Comparison of ENCODE assay signal across 10 cellular contexts in the genomic region with DNA sequence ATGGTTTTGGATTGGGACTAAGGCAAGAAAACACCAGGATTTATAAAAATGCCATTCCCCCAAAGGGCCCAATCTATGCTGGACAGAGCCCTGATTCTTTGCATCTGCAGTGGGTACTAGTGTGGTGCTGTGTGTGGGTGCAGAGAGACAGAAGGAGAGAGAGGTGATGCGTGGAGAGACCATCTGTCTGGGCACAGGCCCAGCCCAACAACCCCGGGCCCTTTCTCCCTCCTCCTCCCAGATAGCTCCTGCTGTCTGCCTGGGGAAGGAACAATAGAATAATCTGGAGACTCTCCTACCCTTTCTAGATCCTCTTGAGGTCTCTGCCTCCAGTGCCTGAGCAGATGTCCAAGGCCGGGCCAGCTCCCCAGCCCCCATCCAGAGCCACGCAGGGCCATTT. TPM values are rescaled to one million over a fixed set of nuclear protein-coding genes. Genes with fewer than 3 reads are reported as not detected.
A peak's percentile ranks its signal among the peaks of the same experiment; 100 is the strongest.
DNase-seq lines count a peak whose midpoint lies in the region; ATAC-seq and TF ChIP-seq lines count a peak whose summit lies in the region.
"Had no signal": no experiment of that assay in that cellular context is flagged by ENCODE, and none has a peak within 500 bp of the region (broad histone marks: within the 10 kb centered on the region; RNA-seq: fewer than 3 reads in every experiment).

No MANE protein-coding gene starts in this region.

- TF ChIP-seq EP300 in gastroesophageal sphincter (IDR thresholded peaks at IDR 0.05) = no peak

- no peak overlapping the region for H3K4me3 ChIP-seq in gastroesophageal sphincter
- H3K4me3 ChIP-seq: colonic mucosa had no signal

- 20% methylated on average over 2 of the region's 4 CpGs; no CpG with 5 or more reads in 1 of the 2 donors for WGBS in gastroesophageal sphincter (ENCODE audit: low coverage in 1 of 2), 2 donors

- peaks cover 0 to 25% of the 10 kb centered on the region in 2 donors for H3K36me3 ChIP-seq in gastroesophageal sphincter
- H3K36me3 ChIP-seq: colonic mucosa had no signal

- peak overlapping the region; percentile 9 to 85 (median 82) for H3K27ac ChIP-seq in gastroesophageal sphincter
- H3K27ac ChIP-seq: colonic mucosa had no signal

- peaks cover 7 to 49% (median 25%) of the 10 kb centered on the region in 3 donors for H3K4me1 ChIP-seq in gastroesophageal sphincter
- H3K4me1 ChIP-seq: colonic mucosa had no signal

- TF ChIP-seq POLR2A in gastroesophageal sphincter (IDR thresholded peaks at IDR 0.05) (no peak), GM18505 (IDR thresholded peaks at IDR 0.05; ENCODE audit: borderline replicate concordance, extremely low read depth, insufficient read depth, insufficient read length) (no peak)

- peak; percentile 75 for DNase-seq in DMS79 treated with DMSO at 0.1 percent for 48 hours (lab: John Stamatoyannopoulos, UW)
- DNase-seq in NCI-H345 (lab: John Stamatoyannopoulos, UW) = peak; percentile 49
- peak; percentile 65 for DNase-seq in pons (ENCODE audit: low spot score)
- DNase-seq in epidermal melanocyte (ENCODE audit: insufficient read length, low spot score) = no peak
- no peak for DNase-seq in activated CD4-positive, CD25-positive, alpha-beta regulatory T cell (lab: John Stamatoyannopoulos, UW)
- DNase-seq in NCI-H1436 treated with DMSO at 0.1 percent for 48 hours (lab: John Stamatoyannopoulos, UW) = no peak
- DNase-seq: activated effector memory CD4-positive, alpha-beta T cell treated with Interleukin-2 at 50 U/mL for 16 hours; colonic mucosa had no signal

- H3K27me3 ChIP-seq in gastroesophageal sphincter = no peaks in the 10 kb centered on the region
- H3K27me3 ChIP-seq: colonic mucosa had no signal

- no peaks in the 10 kb centered on the region for H3K9me3 ChIP-seq in gastroesophageal sphincter
- H3K9me3 ChIP-seq: colonic mucosa had no signal

- ATAC-seq in gastroesophageal sphincter (no peak), GM18505 (IDR thresholded peaks at IDR 0.05; ENCODE audit: unreplicated experiment) (no peak)

- no peak for TF ChIP-seq CTCF in gastroesophageal sphincter (IDR thresholded peaks at IDR 0.05)

RNA-seq across cellular contexts. Expression of gene KIAA1614, which starts 15.1 kb away (rescaled TPM):
- total RNA-seq in gastroesophageal sphincter = 10 to 100 TPM; 11.2 to 30.9 (median 16.7) TPM

Comparison
In these comparisons a context has a peak if more than half of its experiments do, and no peak if none do; other contexts are left out.
1. DNase-seq: peak in DMS79 treated with DMSO at 0.1 percent for 48 hours (single experiment), NCI-H345 (single experiment) and pons (single experiment); none in epidermal melanocyte (single experiment), activated CD4-positive, CD25-positive, alpha-beta regulatory T cell (0 of 4) and NCI-H1436 treated with DMSO at 0.1 percent for 48 hours (single experiment).